13 cellular contexts compared by ENCODE assay signal in genomic region chr6:170025341-170026271, GRCh38.
DNase-seq lines count a peak whose midpoint lies in the region; ATAC-seq and TF ChIP-seq lines count a peak whose summit lies in the region.
"Had no signal": no experiment of that assay in that cellular context is flagged by ENCODE, and none has a peak within 500 bp of the region (broad histone marks: within the 10 kb centered on the region; RNA-seq: fewer than 3 reads in every experiment).

No MANE protein-coding gene starts in this region.

- H3K36me3 ChIP-seq in left lung (no peaks in the 10 kb centered on the region), transverse colon (no peaks in the 10 kb centered on the region)
- H3K36me3 ChIP-seq: thoracic aorta had no signal

- no peak overlapping the region for H3K4me3 ChIP-seq in left lung
- H3K4me3 ChIP-seq in transverse colon: no peak overlapping the region
- H3K4me3 ChIP-seq: thoracic aorta had no signal

- ATAC-seq in left lung (no peak), omental fat pad (ENCODE audit: low FRiP score) (no peak)
- ATAC-seq: naive thymus-derived CD4-positive, alpha-beta T cell had no signal

- in situ Hi-C loops in transverse colon (cut with MboI; ENCODE audit: low pct_ligation_motif_present in 1 of 4, low pct_unique_long_range_greater_than_20kb in 1 of 4, low sequenced_read_pairs in 3 of 4): no loop called here

- H3K27ac ChIP-seq in left lung (no peak overlapping the region), transverse colon (peak overlapping the region; percentile 24 to 74 (median 32))
- H3K27ac ChIP-seq: thoracic aorta had no signal

- H3K9me3 ChIP-seq in left lung (no peaks in the 10 kb centered on the region), transverse colon (no peaks in the 10 kb centered on the region)
- H3K9me3 ChIP-seq: thoracic aorta had no signal

- no peak for TF ChIP-seq CTCF in left lung (IDR thresholded peaks at IDR 0.05)
- TF ChIP-seq CTCF in transverse colon (IDR thresholded peaks at IDR 0.05): no peak
- TF ChIP-seq CTCF in omental fat pad (IDR thresholded peaks at IDR 0.05): no peak

- TF ChIP-seq EP300 in transverse colon (IDR thresholded peaks at IDR 0.05; ENCODE audit: low read depth): no peak

- H3K27me3 ChIP-seq in left lung: peaks cover 9 to 35% of the 10 kb centered on the region in 2 donors
- H3K27me3 ChIP-seq in transverse colon: peaks cover 11% of the 10 kb centered on the region

- DNase-seq in activated CD8-positive, alpha-beta memory T cell treated with anti-CD3 and anti-CD28 coated beads, Interleukin-2, amount 50 U/mL, for 48 hours: peak; percentile 26
- no peak for DNase-seq in activated CD8-positive, alpha-beta memory T cell treated with anti-CD3 and anti-CD28 coated beads for 24 hours
- DNase-seq in NCI-H748 treated with DMSO at 0.1 percent for 48 hours (lab: John Stamatoyannopoulos, UW) (peak; percentile 35), left lung (peak; percentile 24 to 65), transverse colon (no peak), activated gamma-delta T cell (lab: John Stamatoyannopoulos, UW) (no peak), omental fat pad (ENCODE audit: low spot score) (no peak)
- DNase-seq in activated CD4-positive, alpha-beta T cell treated with anti-CD3 and anti-CD28 coated beads for 1 hour: no peak
- DNase-seq: amniotic stem cell; Kasumi-1; naive thymus-derived CD4-positive, alpha-beta T cell; NCI-H524 treated with DMSO at 0.1 percent for 48 hours had no signal

- no peak for TF ChIP-seq POLR2A in transverse colon (IDR thresholded peaks at IDR 0.05)

- peaks cover 0 to 7% of the 10 kb centered on the region in 2 donors for H3K4me1 ChIP-seq in left lung
- peaks cover 13 to 25% (median 15%) of the 10 kb centered on the region in 4 donors for H3K4me1 ChIP-seq in transverse colon

- 60 to 81% methylated on average over 2 to 29 of the region's 29 CpGs for WGBS in transverse colon (ENCODE audit: low coverage in 1 of 2), 2 donors

- intact Hi-C loops in left lung (cut with DNase I): no loop called here
- intact Hi-C loops in transverse colon (cut with DNase I; ENCODE audit: low total_unique reads): no loop called here

Comparison
In these comparisons a context has a peak if more than half of its experiments do, and no peak if none do; other contexts are left out.
1. DNase-seq: peak in activated CD8-positive, alpha-beta memory T cell treated with anti-CD3 and anti-CD28 coated beads, Interleukin-2, amount 50 U/mL, for 48 hours (single experiment), NCI-H748 treated with DMSO at 0.1 percent for 48 hours (single experiment) and left lung (2 of 2); none in activated CD8-positive, alpha-beta memory T cell treated with anti-CD3 and anti-CD28 coated beads for 24 hours (single experiment), transverse colon (single experiment), activated gamma-delta T cell (single experiment), omental fat pad (single experiment) and activated CD4-positive, alpha-beta T cell treated with anti-CD3 and anti-CD28 coated beads for 1 hour (single experiment).
2. H3K27ac ChIP-seq: peak in transverse colon (4 of 4); none in left lung (0 of 2).